8 cellular contexts compared by ENCODE assay signal in genomic region chr2:159557437-159558034, GRCh38. TPM values are rescaled to one million over a fixed set of nuclear protein-coding genes. Genes with fewer than 3 reads are reported as not detected.
A peak's percentile ranks its signal among the peaks of the same experiment; 100 is the strongest.
DNase-seq lines count a peak whose midpoint lies in the region; ATAC-seq, FAIRE-seq and TF ChIP-seq lines count a peak whose summit lies in the region.

No MANE protein-coding gene starts in this region.

- CTCF ChIA-PET in H1 (lab: Charles Lee; ENCODE audit: partially characterized antibody): interaction anchor here (0.7 to 1.7 kb wide), 13 partner anchors 10 to 571 kb away, joined by 3 to 6 read pairs (median 3); no protein-coding TSS in a partner anchor

- no peak overlapping the region for H3K23ac ChIP-seq in H1 (ENCODE audit: insufficient read length)
- H3K23ac ChIP-seq in mesendoderm (ENCODE audit: low read length): no peak overlapping the region

- H3K27ac ChIP-seq in MM.1S (ENCODE audit: low read length): no peak overlapping the region
- H3K27ac ChIP-seq in H1 (ENCODE audit: low read depth, low read length): no peak overlapping the region
- no peak overlapping the region for H3K27ac ChIP-seq in mesendoderm (ENCODE audit: low read depth, low read length)

- H4K91ac ChIP-seq in H1 (replicated peaks; ENCODE audit: insufficient read length, low read length): no peak overlapping the region

- no peaks in the 10 kb centered on the region for H3F3A ChIP-seq in MM.1S (ENCODE audit: insufficient read depth, low read length)

- no peak overlapping the region for H2BK12ac ChIP-seq in H1 (ENCODE audit: low read depth, low read length)

- no peak overlapping the region for H3K4me3 ChIP-seq in MM.1S (ENCODE audit: low read length)
- H3K4me3 ChIP-seq in H1 (ENCODE audit: extremely low read depth in 1 of 4, insufficient read depth in 2 of 4, low read depth in 3 of 4, low read length in 4 of 4): no peak overlapping the region
- H3K4me3 ChIP-seq in mesendoderm (ENCODE audit: low read length): no peak overlapping the region

- H2BK20ac ChIP-seq in H1 (ENCODE audit: low read length): no peak overlapping the region; the same call in 1 of the 2 replicates

- H2AFZ ChIP-seq in MM.1S (ENCODE audit: low read length) (no peak overlapping the region), H1 (ENCODE audit: low read length) (no peak overlapping the region)

- ATAC-seq in HG02588 (IDR thresholded peaks at IDR 0.05; ENCODE audit: unreplicated experiment): no peak

- H3K79me2 ChIP-seq in MM.1S (ENCODE audit: low read length) (no peaks in the 10 kb centered on the region), H1 (ENCODE audit: control insufficient read depth in 1 of 2, insufficient read depth in 2 of 2, low read length in 2 of 2) (peaks cover 0 to 51% of the 10 kb centered on the region in 2 experiments; a peak in 3 of 4 replicates), mesendoderm (ENCODE audit: control insufficient read depth, insufficient read depth, low read length) (no peaks in the 10 kb centered on the region)

- no peak overlapping the region for H4K8ac ChIP-seq in H1 (ENCODE audit: extremely low read depth, insufficient read depth, low read length)
- H4K8ac ChIP-seq in mesendoderm (ENCODE audit: low read depth, low read length): no peak overlapping the region

- TF ChIP-seq POLR2A in H1 (IDR thresholded peaks at IDR 0.05; ENCODE audit: control extremely low read depth in 1 of 2, low read depth in 2 of 2, low read length in 2 of 2): no peak

- H3K36me3 ChIP-seq in MM.1S (replicated peaks; ENCODE audit: insufficient read depth, low read length) (no peaks in the 10 kb centered on the region; the same call in 1 of the 2 replicates), H1 (ENCODE audit: control insufficient read depth in 2 of 4, insufficient read depth in 4 of 4, low read length in 3 of 4) (no peaks in the 10 kb centered on the region), mesendoderm (ENCODE audit: control insufficient read depth, insufficient read depth, low read length) (no peaks in the 10 kb centered on the region)

- no peaks in the 10 kb centered on the region for H3K4me1 ChIP-seq in MM.1S (ENCODE audit: low read length)
- H3K4me1 ChIP-seq in H1 (replicated peaks in 1 of 4; ENCODE audit: control insufficient read depth in 3 of 4, insufficient read depth in 4 of 4, low read length in 3 of 4): peaks cover 0 to 5% (median 1%) of the 10 kb centered on the region in 4 experiments; a peak in 2 of 7 replicates
- no peaks in the 10 kb centered on the region for H3K4me1 ChIP-seq in mesendoderm (ENCODE audit: control insufficient read depth, low read depth, low read length)

- H3K14ac ChIP-seq in H1 (ENCODE audit: insufficient read length): no peak overlapping the region

- H4K5ac ChIP-seq in H1 (ENCODE audit: insufficient read length, low read depth, low read length): no peak overlapping the region
- no peak overlapping the region for H4K5ac ChIP-seq in mesendoderm (ENCODE audit: low read length)

- DNase-seq in ELR (ENCODE audit: low read depth) (peak; percentile 35), MM.1S (no peak), H1 (ENCODE audit: low read depth in 1 of 2, low spot score in 2 of 2) (no peak), mesendoderm (peak; percentile 86), KG1 (lab: John Stamatoyannopoulos, UW) (no peak), GM19240 (ENCODE audit: insufficient read length, low spot score) (no peak)
- no peak for DNase-seq in activated T-cell treated with anti-CD3 and anti-CD28 coated beads, Interleukin-2, amount 50 U/mL, for 48 hours

- H3K9ac ChIP-seq in MM.1S (ENCODE audit: low read length): no peak overlapping the region
- no peak overlapping the region for H3K9ac ChIP-seq in H1 (replicated peaks in 1 of 4; ENCODE audit: extremely low read depth in 1 of 4, low read depth in 3 of 4, low read length in 3 of 4)
- no peak overlapping the region for H3K9ac ChIP-seq in mesendoderm (ENCODE audit: low read length)

- WGBS in H1 (ENCODE audit: extremely low coverage in 1 of 2, insufficient coverage in 1 of 2, insufficient read length in 1 of 2, insufficient replicate concordance in 2 of 2, low coverage in 1 of 2, low lambda C conversion rate in 2 of 2, missing lambda C conversion rate in 1 of 2), 2 experiments: 60 to 100% methylated on average over 2 to 5 of the region's 5 CpGs
- WGBS in mesendoderm (ENCODE audit: extremely low coverage, insufficient coverage, low lambda C conversion rate): 100% methylated on average over 2 of the region's 5 CpGs

- H3K9me3 ChIP-seq in MM.1S (replicated peaks; ENCODE audit: insufficient read depth, low read length): no peaks in the 10 kb centered on the region
- peaks cover 0 to 3% of the 10 kb centered on the region in 2 experiments; a peak in 1 of 4 replicates for H3K9me3 ChIP-seq in H1 (ENCODE audit: insufficient read depth in 2 of 2, low read depth in 1 of 2, low read length in 1 of 2)

- H3K23me2 ChIP-seq in H1 (ENCODE audit: low read depth, low read length): no peaks in the 10 kb centered on the region

- H3K79me1 ChIP-seq in H1 (ENCODE audit: low read depth, low read length): no peaks in the 10 kb centered on the region
- no peaks in the 10 kb centered on the region for H3K79me1 ChIP-seq in mesendoderm (ENCODE audit: low read length)

- no peak for TF ChIP-seq EP300 in H1 (IDR thresholded peaks at IDR 0.05; ENCODE audit: borderline replicate concordance in 1 of 2, low read depth in 2 of 2, low read length in 2 of 2)

- FAIRE-seq in H1 (lab: Jason Lieb, UNC): peak; percentile 90

- H2BK120ac ChIP-seq in H1 (replicated peaks; ENCODE audit: low read depth, low read length) (no peak overlapping the region), mesendoderm (ENCODE audit: low read depth, low read length) (no peak overlapping the region)

- H3K56ac ChIP-seq in H1 (replicated peaks; ENCODE audit: insufficient read length, low read depth, low read length): no peak overlapping the region
- H3K56ac ChIP-seq in mesendoderm (ENCODE audit: low read length): no peak overlapping the region

- H3K4me2 ChIP-seq in MM.1S (ENCODE audit: low read depth, low read length) (no peak overlapping the region), H1 (ENCODE audit: insufficient read depth in 1 of 2, low read depth in 2 of 2, low read length in 2 of 2) (no peak overlapping the region), mesendoderm (ENCODE audit: low read length) (no peak overlapping the region)

- H2BK15ac ChIP-seq in H1 (ENCODE audit: low read length): no peak overlapping the region
- H2BK15ac ChIP-seq in mesendoderm (replicated peaks; ENCODE audit: low read depth): no peak overlapping the region

- no peaks in the 10 kb centered on the region for H3K9me2 ChIP-seq in MM.1S (replicated peaks; ENCODE audit: insufficient read depth, low read length)

- H4K20me1 ChIP-seq in MM.1S (ENCODE audit: insufficient read depth, low read length) (no peaks in the 10 kb centered on the region), H1 (replicated peaks in 1 of 2; ENCODE audit: control insufficient read depth in 1 of 2, insufficient read depth in 2 of 2, low read length in 2 of 2) (no peaks in the 10 kb centered on the region)

- H3K4ac ChIP-seq in H1 (replicated peaks; ENCODE audit: insufficient read length, low read depth, low read length) (no peak overlapping the region), mesendoderm (ENCODE audit: low read depth, low read length) (no peak overlapping the region)

- POLR2A ChIA-PET in H1 (lab: Charles Lee; ENCODE audit: partially characterized antibody): interaction anchor here (0.8 to 1.4 kb wide), 3 partner anchors 12 to 181 kb away, joined by 3 to 5 read pairs (median 4); partner anchors contain the start of gene MARCHF7

- H3K27me3 ChIP-seq in MM.1S (replicated peaks; ENCODE audit: insufficient read depth, low read length) (no peaks in the 10 kb centered on the region), H1 (replicated peaks in 1 of 4; ENCODE audit: control insufficient read depth in 3 of 4, extremely low read depth in 1 of 4, insufficient read depth in 3 of 4, low read length in 3 of 4) (peaks cover 0 to 1% (median 0%) of the 10 kb centered on the region in 4 experiments; a peak in 1 of 7 replicates), mesendoderm (ENCODE audit: insufficient read depth, low read length, poor library complexity) (no peaks in the 10 kb centered on the region)

- H2AK5ac ChIP-seq in H1 (ENCODE audit: low read depth, low read length) (no peak overlapping the region), mesendoderm (ENCODE audit: low read length) (no peak overlapping the region)

- peak; percentile 78 to 84 for TF ChIP-seq RAD21 in H1 (IDR thresholded peaks at IDR 0.05 in 1 of 2, conservative IDR thresholded peaks at IDR 0.05 in 1 of 2; ENCODE audit: low read depth in 2 of 2, low read length in 2 of 2)

- no peak overlapping the region for H3K18ac ChIP-seq in H1 (ENCODE audit: extremely low read depth, low read length)
- H3K18ac ChIP-seq in mesendoderm (ENCODE audit: low read length): no peak overlapping the region

- H2BK5ac ChIP-seq in H1 (ENCODE audit: low read depth, low read length) (no peak overlapping the region), mesendoderm (ENCODE audit: low read length) (no peak overlapping the region)

- TF ChIP-seq CTCF in MM.1S (IDR thresholded peaks at IDR 0.05; ENCODE audit: low read length) (peak; percentile 9; the same call in 1 of the 2 replicates), H1 (IDR thresholded peaks at IDR 0.05; ENCODE audit: control extremely low read depth in 1 of 3, insufficient read depth in 1 of 3, low read depth in 1 of 3, low read length in 3 of 3) (peak in 2 of 3 experiments; percentile 57 to 66; a peak in 3 of 4 replicates)

TF ChIP-seq in H1, 55 proteins besides CTCF, POLR2A, EP300 and RAD21 (continues in another document):
- TF ChIP-seq MAFK (IDR thresholded peaks at IDR 0.05; ENCODE audit: low read depth, low read length) (no peak), CHD1 (IDR thresholded peaks at IDR 0.05; ENCODE audit: low read depth, low read length) (no peak), TAF1 (IDR thresholded peaks at IDR 0.05; ENCODE audit: low read depth, low read length) (no peak), JUND (IDR thresholded peaks at IDR 0.05; ENCODE audit: low read length) (no peak), TCF12 (IDR thresholded peaks at IDR 0.05; ENCODE audit: low read depth, low read length) (no peak), GABPA (IDR thresholded peaks at IDR 0.05; ENCODE audit: borderline replicate concordance, insufficient read depth, low read length) (no peak), GTF2F1 (IDR thresholded peaks at IDR 0.05; ENCODE audit: borderline replicate concordance, low read depth, low read length) (no peak), SIRT6 (IDR thresholded peaks at IDR 0.05; ENCODE audit: low read length) (no peak)

RNA-seq across cellular contexts. Expression of gene BAZ2B, which starts 58.8 kb away (rescaled TPM):
- total RNA-seq in H1 (2021; fragmentation: NEBNext Ultra II Directional; extraction: Animal tissue kit (Norgen Biotek cat#: 25700)): 46.3 and 48.8 TPM in 2 replicates
- 13.2 and 15.2 TPM in 2 replicates for polyA plus RNA-seq in H1 (2011; rRNA removed)
- 12.1 TPM for polyA plus RNA-seq in H1 (2011; cell fraction: cytosol; rRNA removed)
- 53.2 TPM for polyA plus RNA-seq in H1 (2011; cell fraction: nucleus; rRNA removed)
- 13.6 to 34.4 TPM (median 18.7 TPM) in 4 replicates for polyA plus RNA-seq in H1 (2012, experiment 1 of 2)
- 1.0 TPM for polyA plus RNA-seq in H1 (2012, experiment 2 of 2)
- 15.6 TPM for polyA plus RNA-seq in H1 (2013, experiment 1 of 2)
- 14.0 TPM for polyA plus RNA-seq in H1 (2013, experiment 2 of 2)
- 181 and 183 TPM in 2 replicates for polyA minus RNA-seq in H1 (2011; rRNA and poly(A)+ RNA removed)
- 36.9 TPM for polyA minus RNA-seq in H1 (2011; cell fraction: cytosol; rRNA and poly(A)+ RNA removed)
- polyA minus RNA-seq in H1 (2011; cell fraction: nucleus; rRNA and poly(A)+ RNA removed): 307 TPM
- polyA plus RNA-seq in mesendoderm (2013, experiment 1 of 2): 8.0 TPM
- 7.7 TPM for polyA plus RNA-seq in mesendoderm (2013, experiment 2 of 2)

Comparison
In these comparisons a context has a peak if more than half of its experiments do, and no peak if none do; other contexts are left out.
1. DNase-seq: peak in ELR (single experiment) and mesendoderm (single experiment); none in MM.1S (single experiment), H1 (0 of 2), KG1 (single experiment), activated T-cell treated with anti-CD3 and anti-CD28 coated beads, Interleukin-2, amount 50 U/mL, for 48 hours (0 of 2) and GM19240 (single experiment).